In genomic region chr17:3412216-3412615, GRCh38 we compare ENCODE assay signal across 7 cellular contexts. TPM values are rescaled to one million over a fixed set of nuclear protein-coding genes. Genes with fewer than 3 reads are reported as not detected.
"Had no signal": no experiment of that assay in that cellular context is flagged by ENCODE, and none has a peak within 500 bp of the region (broad histone marks: within the 10 kb centered on the region; RNA-seq: fewer than 3 reads in every experiment).

No MANE protein-coding gene starts in this region.

RNA-seq across cellular contexts. Expression of gene OR3A3, which starts 1.0 kb away (rescaled TPM):
- total RNA-seq: GM23248, GM23338, H1, H4, H7, H9, HFFc6 had no signal
- polyA plus RNA-seq: GM23248, GM23338, H1 had no signal

RNA-seq across cellular contexts. Expression of gene OR1E1, which starts 14.0 kb away (rescaled TPM):
- total RNA-seq: GM23248, GM23338, H1, H4, H7, H9, HFFc6 had no signal
- polyA plus RNA-seq: GM23248, GM23338, H1 had no signal

RNA-seq across cellular contexts. Expression of gene OR1E2, which starts 21.4 kb away (rescaled TPM):
- total RNA-seq: GM23248, GM23338, H1, H4, H7, H9, HFFc6 had no signal
- polyA plus RNA-seq: GM23248, GM23338, H1 had no signal

RNA-seq across cellular contexts. Expression of gene OR3A2, which starts 26.1 kb away (rescaled TPM):
- total RNA-seq: GM23248, H1, H4, H7, H9, HFFc6 had no signal
- polyA plus RNA-seq: GM23248, H1 had no signal

RNA-seq across cellular contexts. Expression of gene SPATA22, which starts 59.4 kb away (rescaled TPM):
- total RNA-seq: GM23248, GM23338, H1, H4, H9, HFFc6 had no signal
- polyA plus RNA-seq: GM23248, GM23338 had no signal
